16 cellular contexts compared by ENCODE assay signal in genomic region chr9:96493757-96494156, GRCh38.
"Had no signal": no experiment of that assay in that cellular context is flagged by ENCODE, and none has a peak within 500 bp of the region (broad histone marks: within the 10 kb centered on the region; RNA-seq: fewer than 3 reads in every experiment).

No MANE protein-coding gene starts in this region.

- H3K27me3 Mint-ChIP-seq: activated naive CD8-positive, alpha-beta T cell; stimulated activated memory B cell treated with anti-CD40 and anti-IgM and Interleukin-4, amounts not matched to agents 10 μg/mL and 1 μg/mL and 100 μg/mL, for 72 hours had no signal

- H3K4me1 Mint-ChIP-seq: stimulated activated memory B cell treated with anti-CD40 and anti-IgM and Interleukin-4, amounts not matched to agents 10 μg/mL and 1 μg/mL and 100 μg/mL, for 72 hours had no signal

- H3K27me3 ChIP-seq: colonic mucosa, gastroesophageal sphincter, upper lobe of right lung had no signal

- H3K4me3 Mint-ChIP-seq: activated naive CD8-positive, alpha-beta T cell; mesothelial cell of epicardium; stimulated activated memory B cell treated with anti-CD40 and anti-IgM and Interleukin-4, amounts not matched to agents 10 μg/mL and 1 μg/mL and 100 μg/mL, for 72 hours had no signal

- H3K9me3 Mint-ChIP-seq: mesothelial cell of epicardium; stimulated activated memory B cell treated with anti-CD40 and anti-IgM and Interleukin-4, amounts not matched to agents 10 μg/mL and 1 μg/mL and 100 μg/mL, for 72 hours had no signal

- DNase-seq: activated CD4-positive, alpha-beta T cell treated with anti-CD3 and anti-CD28 coated beads, Interleukin-2, amount 50 U/mL, for 4 hours; activated effector memory CD4-positive, alpha-beta T cell treated with anti-CD3 and anti-CD28 coated beads, Interleukin-2, amount 50 U/mL, for 16 hours; activated T-cell treated with anti-CD3 and anti-CD28 coated beads, Interleukin-2, amount 50 U/mL, for 1 hour; colonic mucosa; effector CD4-positive, alpha-beta T cell; kidney; left ventricle myocardium superior; right cardiac atrium; stimulated activated CD4-positive, alpha-beta T cell treated with anti-CD3 and anti-CD28 coated beads, Interleukin-1b, Interleukin-23, amount 100 ng/mL, for 48 hours; upper lobe of right lung had no signal

- H3K9me3 ChIP-seq: colonic mucosa, gastroesophageal sphincter, upper lobe of right lung had no signal

- H3K27ac Mint-ChIP-seq: activated naive CD8-positive, alpha-beta T cell; mesothelial cell of epicardium; stimulated activated memory B cell treated with anti-CD40 and anti-IgM and Interleukin-4, amounts not matched to agents 10 μg/mL and 1 μg/mL and 100 μg/mL, for 72 hours had no signal

- H3K4me1 ChIP-seq: colonic mucosa had no signal

- ATAC-seq: gastroesophageal sphincter; left ventricle myocardium superior; right cardiac atrium; stimulated activated memory B cell treated with anti-CD40 and anti-IgM and Interleukin-4, amounts not matched to agents 10 μg/mL and 1 μg/mL and 100 μg/mL, for 72 hours; upper lobe of right lung had no signal

- H3K27ac ChIP-seq: colonic mucosa, epithelial cell of prostate, SK-N-MC, upper lobe of right lung had no signal
